In genomic region chr17:83144421-83145357, GRCh38 we compare ENCODE assay signal across 10 cellular contexts.
DNase-seq lines count a peak whose midpoint lies in the region; ATAC-seq and TF ChIP-seq lines count a peak whose summit lies in the region.
"Had no signal": no experiment of that assay in that cellular context is flagged by ENCODE, and none has a peak within 500 bp of the region (broad histone marks: within the 10 kb centered on the region; RNA-seq: fewer than 3 reads in every experiment).

No MANE protein-coding gene starts in this region.

- H3K9me3 Mint-ChIP-seq in osteocyte (ENCODE audit: unreplicated experiment) (peaks cover 24% of the 10 kb centered on the region), endodermal cell (peaks cover 25% of the 10 kb centered on the region)
- H3K9me3 Mint-ChIP-seq in activated naive CD8-positive, alpha-beta T cell treated with anti-CD3 and anti-CD28 coated beads, Interleukin-2, amount 50 U/mL, for 24 hours = peaks cover 9% of the 10 kb centered on the region
- H3K9me3 Mint-ChIP-seq: immature natural killer cell had no signal

- H3K4me3 Mint-ChIP-seq in osteocyte (ENCODE audit: unreplicated experiment) (peak overlapping the region; percentile 65), endodermal cell (no peak overlapping the region)
- no peak overlapping the region for H3K4me3 Mint-ChIP-seq in activated naive CD8-positive, alpha-beta T cell treated with anti-CD3 and anti-CD28 coated beads, Interleukin-2, amount 50 U/mL, for 24 hours
- H3K4me3 Mint-ChIP-seq: immature natural killer cell, nephron had no signal

- WGBS in endodermal cell (ENCODE audit: insufficient coverage in 1 of 2, insufficient read length in 1 of 2), 2 experiments = 88 to 89% methylated on average over 16 of the region's 16 CpGs

- H3K4me1 ChIP-seq in BE2C (no peaks in the 10 kb centered on the region; the same call in 1 of the 2 replicates), HEK293 (ENCODE audit: control insufficient read depth, insufficient read depth, low read length) (no peaks in the 10 kb centered on the region), endodermal cell (ENCODE audit: control insufficient read depth, insufficient read depth, low read length) (no peaks in the 10 kb centered on the region)
- no peaks in the 10 kb centered on the region for H3K4me1 ChIP-seq in effector memory CD4-positive, alpha-beta T cell (ENCODE audit: control insufficient read depth, insufficient read depth, low read length, poor library complexity, severe bottlenecking)

- H3K9me3 ChIP-seq in BE2C (peaks cover 4% of the 10 kb centered on the region; the same call in 1 of the 2 replicates), HEK293 (ENCODE audit: control insufficient read depth, insufficient read depth, low read depth, low read length) (no peaks in the 10 kb centered on the region; the same call in 1 of the 2 replicates), endodermal cell (ENCODE audit: control insufficient read depth, low read length) (peaks cover 15% of the 10 kb centered on the region)
- no peaks in the 10 kb centered on the region for H3K9me3 ChIP-seq in effector memory CD4-positive, alpha-beta T cell (ENCODE audit: control insufficient read depth, low read length)

- TF ChIP-seq CTCF in BE2C (IDR thresholded peaks at IDR 0.05; ENCODE audit: low read depth, low read length) (no peak), HEK293 (tag by site-specific recombination; IDR thresholded peaks at IDR 0.05) (no peak), osteocyte (IDR thresholded peaks at IDR 0.05) (no peak), endodermal cell (conservative IDR thresholded peaks at IDR 0.05) (no peak)

- H3K27ac Mint-ChIP-seq in osteocyte (ENCODE audit: unreplicated experiment) (peak overlapping the region; percentile 89), endodermal cell (no peak overlapping the region)
- no peak overlapping the region for H3K27ac Mint-ChIP-seq in activated naive CD8-positive, alpha-beta T cell treated with anti-CD3 and anti-CD28 coated beads, Interleukin-2, amount 50 U/mL, for 24 hours
- H3K27ac Mint-ChIP-seq: nephron had no signal

- H3K27ac ChIP-seq in HEK293 (ENCODE audit: extremely low read depth, low read depth, low read length) = no peak overlapping the region
- no peak overlapping the region for H3K27ac ChIP-seq in endodermal cell (ENCODE audit: low read depth, low read length)
- no peak overlapping the region for H3K27ac ChIP-seq in effector memory CD4-positive, alpha-beta T cell (ENCODE audit: insufficient read depth, low read length, poor library complexity, severe bottlenecking)

- H3K36me3 Mint-ChIP-seq in osteocyte (ENCODE audit: unreplicated experiment) (peaks cover 8% of the 10 kb centered on the region), endodermal cell (ENCODE audit: low read depth) (no peaks in the 10 kb centered on the region)
- H3K36me3 Mint-ChIP-seq in activated naive CD8-positive, alpha-beta T cell treated with anti-CD3 and anti-CD28 coated beads, Interleukin-2, amount 50 U/mL, for 24 hours (ENCODE audit: low read depth) = no peaks in the 10 kb centered on the region
- H3K36me3 Mint-ChIP-seq: immature natural killer cell had no signal

- H3K36me3 ChIP-seq in BE2C (no peaks in the 10 kb centered on the region), HEK293 (ENCODE audit: control insufficient read depth in 2 of 2, insufficient read depth in 1 of 2, low read length in 2 of 2) (no peaks in the 10 kb centered on the region), endodermal cell (ENCODE audit: control insufficient read depth, insufficient read depth, low read length) (no peaks in the 10 kb centered on the region)
- H3K36me3 ChIP-seq in effector memory CD4-positive, alpha-beta T cell (ENCODE audit: control insufficient read depth, insufficient read depth, low read length) = no peaks in the 10 kb centered on the region

- no peak overlapping the region for H3K9ac ChIP-seq in endodermal cell (ENCODE audit: extremely low read depth, low read length, poor library complexity, severe bottlenecking)

- DNase-seq in BE2C (peak; percentile 62), fibroblast of peridontal ligament (ENCODE audit: extremely low read depth) (peak; percentile 48), osteocyte (ENCODE audit: extremely low spot score, unreplicated experiment) (peak; percentile 85), endodermal cell (no peak)
- no peak for DNase-seq in activated T-cell treated with anti-CD3 and anti-CD28 coated beads, Interleukin-2, amount 50 U/mL, for 1 hour
- DNase-seq in activated naive CD8-positive, alpha-beta T cell treated with anti-CD3 and anti-CD28 coated beads, Interleukin-2, amount 50 U/mL, for 24 hours = no peak
- no peak for DNase-seq in effector memory CD4-positive, alpha-beta T cell
- DNase-seq: immature natural killer cell had no signal

- H3K27me3 Mint-ChIP-seq in osteocyte (ENCODE audit: unreplicated experiment) = no peaks in the 10 kb centered on the region
- peaks cover 8% of the 10 kb centered on the region for H3K27me3 Mint-ChIP-seq in endodermal cell (ENCODE audit: insufficient read depth)
- H3K27me3 Mint-ChIP-seq in activated naive CD8-positive, alpha-beta T cell treated with anti-CD3 and anti-CD28 coated beads, Interleukin-2, amount 50 U/mL, for 24 hours = peaks cover 7% of the 10 kb centered on the region

- no peak for ATAC-seq in activated naive CD8-positive, alpha-beta T cell treated with anti-CD3 and anti-CD28 coated beads, Interleukin-2, amount 50 U/mL, for 24 hours

- CTCF ChIA-PET in HEK293 (lab: Yijun Ruan, JAX) = interaction anchor here (0.7 kb wide), 1 partner anchor 750 kb away, joined by 3 read pairs; no protein-coding TSS in a partner anchor

- H3K4me1 Mint-ChIP-seq in osteocyte (ENCODE audit: unreplicated experiment) (peaks cover 60% of the 10 kb centered on the region), endodermal cell (no peaks in the 10 kb centered on the region)
- peaks cover 4% of the 10 kb centered on the region for H3K4me1 Mint-ChIP-seq in activated naive CD8-positive, alpha-beta T cell treated with anti-CD3 and anti-CD28 coated beads, Interleukin-2, amount 50 U/mL, for 24 hours
- H3K4me1 Mint-ChIP-seq: immature natural killer cell had no signal

- H3K27me3 ChIP-seq in BE2C = no peaks in the 10 kb centered on the region; the same call in none of the 2 replicates
- H3K27me3 ChIP-seq in endodermal cell (ENCODE audit: control insufficient read depth, insufficient read depth, low read length, poor library complexity, severe bottlenecking) = no peaks in the 10 kb centered on the region
- no peaks in the 10 kb centered on the region for H3K27me3 ChIP-seq in effector memory CD4-positive, alpha-beta T cell (replicated peaks; ENCODE audit: control insufficient read depth, insufficient read depth, low read length, poor library complexity, severe bottlenecking)

- H3K4me3 ChIP-seq in BE2C (ENCODE audit: low read depth, low read length) (no peak overlapping the region), HEK293 (ENCODE audit: low read depth, low read length) (no peak overlapping the region), endodermal cell (ENCODE audit: low read length) (no peak overlapping the region)
- H3K4me3 ChIP-seq in effector memory CD4-positive, alpha-beta T cell (ENCODE audit: insufficient read depth, low read depth, low read length, poor library complexity, severe bottlenecking) = no peak overlapping the region

- POLR2A ChIA-PET in HEK293 (lab: Yijun Ruan, JAX) = interaction anchor here (0.6 kb wide), 1 partner anchor 25 kb away, joined by 4 read pairs; no protein-coding TSS in a partner anchor

TF ChIP-seq in HEK293, 187 proteins besides CTCF, POLR2A, EP300 and RAD21:
- TF ChIP-seq ZNF174 (tag by site-specific recombination; IDR thresholded peaks at IDR 0.05) = no peak
- TF ChIP-seq ZIC2 (tag by site-specific recombination; IDR thresholded peaks at IDR 0.05) = peak; percentile 82
- peak; percentile 58; the same call in 1 of the 2 replicates for TF ChIP-seq EGR2 (tag by site-specific recombination; IDR thresholded peaks at IDR 0.05; ENCODE audit: low read depth)
- TF ChIP-seq ZFHX2 (tag by site-specific recombination; conservative IDR thresholded peaks at IDR 0.05) = peak; percentile 56

Comparison
In these comparisons a context has a peak if more than half of its experiments do, and no peak if none do; other contexts are left out.
1. DNase-seq: peak in BE2C (single experiment), fibroblast of peridontal ligament (single experiment) and osteocyte (single experiment); none in activated T-cell treated with anti-CD3 and anti-CD28 coated beads, Interleukin-2, amount 50 U/mL, for 1 hour (single experiment), endodermal cell (single experiment), activated naive CD8-positive, alpha-beta T cell treated with anti-CD3 and anti-CD28 coated beads, Interleukin-2, amount 50 U/mL, for 24 hours (single experiment) and effector memory CD4-positive, alpha-beta T cell (0 of 3).